In the genomic region with DNA sequence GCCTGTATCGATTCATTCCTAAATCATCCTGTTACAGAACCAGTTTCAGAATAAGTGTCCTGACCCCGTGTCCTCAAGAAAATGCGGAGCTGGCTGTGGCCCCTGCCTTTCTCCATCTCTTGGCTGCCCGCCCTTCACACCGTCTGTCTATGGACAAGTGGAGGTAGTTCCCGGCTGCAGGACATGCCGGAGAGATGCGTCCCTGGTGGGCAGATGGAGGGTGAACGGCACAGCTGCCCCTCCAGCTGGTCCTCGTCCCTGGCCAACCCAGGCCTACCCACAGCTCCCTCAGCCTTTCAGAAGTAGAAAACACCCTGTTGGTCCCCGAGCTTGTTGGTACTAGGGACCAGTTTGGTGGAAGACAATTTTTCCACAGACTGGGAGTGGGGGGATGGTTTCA, we compare ENCODE assay signal across 17 cellular contexts. TPM values are rescaled to one million over a fixed set of nuclear protein-coding genes. Genes with fewer than 3 reads are reported as not detected.
DNase-seq lines count a peak whose midpoint lies in the region; ATAC-seq and TF ChIP-seq lines count a peak whose summit lies in the region.
"Had no signal": no experiment of that assay in that cellular context is flagged by ENCODE, and none has a peak within 500 bp of the region (broad histone marks: within the 10 kb centered on the region; RNA-seq: fewer than 3 reads in every experiment).

No MANE protein-coding gene starts in this region.

- H3K36me3 ChIP-seq in sigmoid colon, result no peaks in the 10 kb centered on the region
- H3K36me3 ChIP-seq: BLaER1 had no signal

- peaks cover 0 to 7% (median 0%) of the 10 kb centered on the region in 4 donors for H3K4me1 ChIP-seq in sigmoid colon

- H3K9me3 Mint-ChIP-seq in activated CD8-positive, alpha-beta memory T cell treated with anti-CD3 and anti-CD28 coated beads, Interleukin-2, amount 10 ng/mL, durations not matched to agents 7 days and 5 days (ENCODE audit: low read depth), result no peaks in the 10 kb centered on the region
- H3K9me3 Mint-ChIP-seq in endothelial cell (ENCODE audit: unreplicated experiment), result no peaks in the 10 kb centered on the region
- no peaks in the 10 kb centered on the region for H3K9me3 Mint-ChIP-seq in activated naive CD8-positive, alpha-beta T cell treated with anti-CD3 and anti-CD28 coated beads for 36 hours

- no peaks in the 10 kb centered on the region for H3K27me3 ChIP-seq in sigmoid colon
- H3K27me3 ChIP-seq: MG63 had no signal

- DNase-seq in activated CD8-positive, alpha-beta memory T cell treated with anti-CD3 and anti-CD28 coated beads, Interleukin-2, amount 10 ng/mL, durations not matched to agents 7 days and 5 days, result peak; percentile 28
- DNase-seq in activated CD8-positive, alpha-beta memory T cell treated with anti-CD3 and anti-CD28 coated beads for 24 hours, result no peak
- DNase-seq in NCI-H446 treated with DMSO at 0.1 percent for 48 hours (lab: John Stamatoyannopoulos, UW) (peak; percentile 22), endothelial cell (ENCODE audit: low spot score) (no peak), sigmoid colon (peak; percentile 30)
- no peak for DNase-seq in central memory CD4-positive, alpha-beta T cell
- no peak for DNase-seq in activated naive CD8-positive, alpha-beta T cell treated with anti-CD3 and anti-CD28 coated beads for 36 hours
- DNase-seq in activated CD4-positive, alpha-beta T cell treated with anti-CD3 and anti-CD28 coated beads for 1 hour, result no peak
- DNase-seq: DMS153, H9, MG63, NCI-H1092, NCI-H2107, NCI-H2227 treated with DMSO at 0.1 percent for 48 hours, NCI-H69, SHP77 had no signal

- no peak overlapping the region for H3K4me3 Mint-ChIP-seq in activated CD8-positive, alpha-beta memory T cell treated with anti-CD3 and anti-CD28 coated beads, Interleukin-2, amount 10 ng/mL, durations not matched to agents 7 days and 5 days
- H3K4me3 Mint-ChIP-seq in endothelial cell (ENCODE audit: unreplicated experiment), result peak overlapping the region; percentile 2
- no peak overlapping the region for H3K4me3 Mint-ChIP-seq in activated naive CD8-positive, alpha-beta T cell treated with anti-CD3 and anti-CD28 coated beads for 36 hours
- H3K4me3 Mint-ChIP-seq: H9 had no signal

- no peak overlapping the region for H3K27ac ChIP-seq in sigmoid colon
- H3K27ac ChIP-seq: BLaER1 had no signal

- 90 to 91% methylated on average over 11 of the region's 11 CpGs for WGBS in sigmoid colon, 2 donors

- TF ChIP-seq EP300 in sigmoid colon (IDR thresholded peaks at IDR 0.05), result no peak

- peaks cover 14% of the 10 kb centered on the region for H3K4me1 Mint-ChIP-seq in activated CD8-positive, alpha-beta memory T cell treated with anti-CD3 and anti-CD28 coated beads, Interleukin-2, amount 10 ng/mL, durations not matched to agents 7 days and 5 days
- H3K4me1 Mint-ChIP-seq in endothelial cell (ENCODE audit: unreplicated experiment), result peaks cover 9% of the 10 kb centered on the region
- peaks cover 11% of the 10 kb centered on the region for H3K4me1 Mint-ChIP-seq in activated naive CD8-positive, alpha-beta T cell treated with anti-CD3 and anti-CD28 coated beads for 36 hours

- H3K36me3 Mint-ChIP-seq in activated CD8-positive, alpha-beta memory T cell treated with anti-CD3 and anti-CD28 coated beads, Interleukin-2, amount 10 ng/mL, durations not matched to agents 7 days and 5 days, result peaks cover 32% of the 10 kb centered on the region
- peaks cover 13% of the 10 kb centered on the region for H3K36me3 Mint-ChIP-seq in endothelial cell (ENCODE audit: low read depth, unreplicated experiment)
- peaks cover 38% of the 10 kb centered on the region for H3K36me3 Mint-ChIP-seq in activated naive CD8-positive, alpha-beta T cell treated with anti-CD3 and anti-CD28 coated beads for 36 hours

- no peaks in the 10 kb centered on the region for H3K9me3 ChIP-seq in sigmoid colon
- H3K9me3 ChIP-seq: BLaER1, MG63 had no signal

- TF ChIP-seq CTCF in endothelial cell (IDR thresholded peaks at IDR 0.05; ENCODE audit: unreplicated experiment) (no peak), sigmoid colon (IDR thresholded peaks at IDR 0.05) (no peak)

- H3K27me3 Mint-ChIP-seq in activated CD8-positive, alpha-beta memory T cell treated with anti-CD3 and anti-CD28 coated beads, Interleukin-2, amount 10 ng/mL, durations not matched to agents 7 days and 5 days, result no peaks in the 10 kb centered on the region
- peaks cover 13% of the 10 kb centered on the region for H3K27me3 Mint-ChIP-seq in endothelial cell (ENCODE audit: unreplicated experiment)
- no peaks in the 10 kb centered on the region for H3K27me3 Mint-ChIP-seq in activated naive CD8-positive, alpha-beta T cell treated with anti-CD3 and anti-CD28 coated beads for 36 hours

- no peak for TF ChIP-seq POLR2A in sigmoid colon (IDR thresholded peaks at IDR 0.05)

- ATAC-seq in activated CD8-positive, alpha-beta memory T cell treated with anti-CD3 and anti-CD28 coated beads, Interleukin-2, amount 10 ng/mL, durations not matched to agents 7 days and 5 days, result no peak

- CTCF ChIA-PET in activated CD8-positive, alpha-beta memory T cell treated with anti-CD3 and anti-CD28 coated beads, Interleukin-2, amount 10 ng/mL, durations not matched to agents 7 days and 5 days (lab: Charles Lee), result interaction anchor here (0.8 to 1.4 kb wide), 5 partner anchors 50 to 240 kb away, joined by 3 to 7 read pairs (median 4); no protein-coding TSS in a partner anchor

- H3K27ac Mint-ChIP-seq in activated CD8-positive, alpha-beta memory T cell treated with anti-CD3 and anti-CD28 coated beads, Interleukin-2, amount 10 ng/mL, durations not matched to agents 7 days and 5 days, result no peak overlapping the region
- no peak overlapping the region for H3K27ac Mint-ChIP-seq in endothelial cell (ENCODE audit: unreplicated experiment)
- no peak overlapping the region for H3K27ac Mint-ChIP-seq in activated naive CD8-positive, alpha-beta T cell treated with anti-CD3 and anti-CD28 coated beads for 36 hours

- H3K4me3 ChIP-seq in sigmoid colon, result no peak overlapping the region
- H3K4me3 ChIP-seq: BLaER1, MG63 had no signal

- intact Hi-C loops in sigmoid colon (cut with DNase I), result no loop called here

RNA-seq across cellular contexts. Expression of gene EXOC3, which starts 14.8 kb away (rescaled TPM):
- total RNA-seq in activated CD8-positive, alpha-beta memory T cell treated with anti-CD3 and anti-CD28 coated beads, Interleukin-2, amount 10 ng/mL, durations not matched to agents 7 days and 5 days, result 10 to 100 TPM; 68.2 to 71.2 TPM
- total RNA-seq in endothelial cell (ENCODE audit: unreplicated experiment), result 43.9 TPM
- 10 to 100 TPM; 45.7 to 68.7 (median 48.5) TPM for total RNA-seq in sigmoid colon
- 10 to 100 TPM; 18.6 to 60.9 (median 36.1) TPM for polyA plus RNA-seq in sigmoid colon
- total RNA-seq in activated naive CD8-positive, alpha-beta T cell treated with anti-CD3 and anti-CD28 coated beads for 36 hours, result 10 to 100 TPM; 58.2 to 61.2 TPM

Comparison
In these comparisons a context has a peak if more than half of its experiments do, and no peak if none do; other contexts are left out.
1. DNase-seq: peak in activated CD8-positive, alpha-beta memory T cell treated with anti-CD3 and anti-CD28 coated beads, Interleukin-2, amount 10 ng/mL, durations not matched to agents 7 days and 5 days (single experiment), NCI-H446 treated with DMSO at 0.1 percent for 48 hours (single experiment) and sigmoid colon (single experiment); none in activated CD8-positive, alpha-beta memory T cell treated with anti-CD3 and anti-CD28 coated beads for 24 hours (single experiment), endothelial cell (single experiment), central memory CD4-positive, alpha-beta T cell (single experiment), activated naive CD8-positive, alpha-beta T cell treated with anti-CD3 and anti-CD28 coated beads for 36 hours (single experiment) and activated CD4-positive, alpha-beta T cell treated with anti-CD3 and anti-CD28 coated beads for 1 hour (single experiment).